Comparison of ENCODE assay signal across 1 cellular context in genomic region chr2:140529706-140530105, GRCh38.
TF ChIP-seq lines count a peak whose summit lies in the region.

No MANE protein-coding gene starts in this region.

TF ChIP-seq in GM23338, 12 proteins besides CTCF, POLR2A, EP300 and RAD21 (continued from another document):
- no peak for TF ChIP-seq ZNF462 (CRISPR knock-in tag; IDR thresholded peaks at IDR 0.05)
- TF ChIP-seq EZH2phosphoT487 (IDR thresholded peaks at IDR 0.05; ENCODE audit: unreplicated experiment) = no peak
- TF ChIP-seq STAT1 (IDR thresholded peaks at IDR 0.05; ENCODE audit: unreplicated experiment) = no peak
